In genomic region chr3:24202071-24202470, GRCh38 we compare ENCODE assay signal across 22 cellular contexts.
A peak's percentile ranks its signal among the peaks of the same experiment; 100 is the strongest.
DNase-seq lines count a peak whose midpoint lies in the region; ATAC-seq, FAIRE-seq and TF ChIP-seq lines count a peak whose summit lies in the region.
"Had no signal": no experiment of that assay in that cellular context is flagged by ENCODE, and none has a peak within 500 bp of the region (broad histone marks: within the 10 kb centered on the region; RNA-seq: fewer than 3 reads in every experiment).

No MANE protein-coding gene starts in this region.

- H3K9me2 ChIP-seq in SK-N-SH (no peaks in the 10 kb centered on the region), GM23248 (ENCODE audit: insufficient read depth) (no peaks in the 10 kb centered on the region)

- H3K79me2 ChIP-seq in SK-N-SH (ENCODE audit: insufficient read depth), result no peaks in the 10 kb centered on the region
- no peaks in the 10 kb centered on the region for H3K79me2 ChIP-seq in GM23248 (ENCODE audit: insufficient read depth)

- H3K4me2 ChIP-seq in SK-N-SH (no peak overlapping the region), GM23248 (ENCODE audit: unreplicated experiment) (no peak overlapping the region)
- H3K4me2 ChIP-seq: PC-9 had no signal

- H3K27me3 ChIP-seq in SK-N-SH (ENCODE audit: insufficient read depth) (no peaks in the 10 kb centered on the region), GM23248 (replicated peaks; ENCODE audit: insufficient read depth) (no peaks in the 10 kb centered on the region), prostate gland (replicated peaks; ENCODE audit: insufficient read depth) (no peaks in the 10 kb centered on the region)
- H3K27me3 ChIP-seq: BE2C had no signal

- no peak for TF ChIP-seq POLR2A in prostate gland (IDR thresholded peaks at IDR 0.05)

- H3F3A ChIP-seq in SK-N-SH (replicated peaks; ENCODE audit: insufficient read depth) (peaks cover 4% of the 10 kb centered on the region), GM23248 (ENCODE audit: insufficient read depth) (peaks cover 39% of the 10 kb centered on the region)

- H3K27ac ChIP-seq in SK-N-SH (ENCODE audit: low read depth in 2 of 2, low read length in 1 of 2), result no peak overlapping the region
- H3K27ac ChIP-seq in GM23248, result no peak overlapping the region
- H3K27ac ChIP-seq in prostate gland, result no peak overlapping the region
- H3K27ac ChIP-seq: 22Rv1, HL-60, PC-9 had no signal

- no peak overlapping the region for H3K9ac ChIP-seq in SK-N-SH
- H3K9ac ChIP-seq in GM23248, result no peak overlapping the region

- ATAC-seq in SK-N-SH treated with all-trans-retinoic acid at 6 μM for 48 hours (no peak), HG02884 (IDR thresholded peaks at IDR 0.05; ENCODE audit: unreplicated experiment) (no peak)

- no peaks in the 10 kb centered on the region for H4K20me1 ChIP-seq in SK-N-SH (ENCODE audit: insufficient read depth)
- no peaks in the 10 kb centered on the region for H4K20me1 ChIP-seq in GM23248 (ENCODE audit: insufficient read depth)

- no peak for TF ChIP-seq RAD21 in SK-N-SH (IDR thresholded peaks at IDR 0.05; ENCODE audit: low read length)

- no peak overlapping the region for H2AFZ ChIP-seq in SK-N-SH (ENCODE audit: low read depth)
- no peak overlapping the region for H2AFZ ChIP-seq in GM23248
- H2AFZ ChIP-seq: PC-9 had no signal

- H3K36me3 ChIP-seq in SK-N-SH (replicated peaks in 1 of 2; ENCODE audit: control insufficient read depth in 1 of 2, insufficient read depth in 2 of 2, low read length in 1 of 2), result no peaks in the 10 kb centered on the region
- no peaks in the 10 kb centered on the region for H3K36me3 ChIP-seq in GM23248 (ENCODE audit: low read depth)
- no peaks in the 10 kb centered on the region for H3K36me3 ChIP-seq in prostate gland
- H3K36me3 ChIP-seq: BE2C had no signal

- in situ Hi-C loops in GM23248 (cut with MboI), result no loop called here

- DNase-seq in SK-N-SH (no peak), GM23248 (peak; percentile 45), foreskin fibroblast (peak; percentile 62 to 80), prostate gland (ENCODE audit: low spot score) (no peak), head of caudate nucleus (no peak)
- DNase-seq: BE2C; CD4-positive, CD25-positive, alpha-beta regulatory T cell; DMS79 treated with DMSO at 0.1 percent for 48 hours; H7; KBM-7; NCI-H1092; NCI-H1436; NCI-H187 treated with DMSO at 0.1 percent for 48 hours; NCI-H510A; PC-9; SIG-M5 had no signal

- CTCF ChIA-PET in SK-N-SH (lab: Yijun Ruan, JAX), result interaction anchor here (0.7 to 2.3 kb wide), 4 partner anchors 12 to 231 kb away, joined by 3 to 10 read pairs (median 4); no protein-coding TSS in a partner anchor

- POLR2A ChIA-PET in SK-N-SH (lab: Yijun Ruan, JAX), result no interaction called here

- 78% methylated on average over 2 of the region's 2 CpGs for WGBS in SK-N-SH (ENCODE audit: low lambda C conversion rate)
- 16 to 21% methylated on average over 2 of the region's 2 CpGs for WGBS in GM23248 (ENCODE audit: low coverage in 1 of 2, low lambda C conversion rate in 2 of 2, missing lambda C conversion rate in 2 of 2), 2 experiments
- WGBS in prostate gland, result 84% methylated on average over 2 of the region's 2 CpGs

- intact Hi-C loops in prostate gland (cut with DNase I), result no loop called here
- intact Hi-C loops in head of caudate nucleus (cut with DNase I), result no loop called here

- H3K4me1 ChIP-seq in SK-N-SH (ENCODE audit: control insufficient read depth in 1 of 2, insufficient read depth in 2 of 2, low read depth in 1 of 2, low read length in 1 of 2) (peaks cover 8 to 32% of the 10 kb centered on the region in 2 experiments; a peak in 3 of 4 replicates), GM23248 (ENCODE audit: insufficient read depth) (peaks cover 45% of the 10 kb centered on the region), prostate gland (replicated peaks) (no peaks in the 10 kb centered on the region)
- H3K4me1 ChIP-seq: BE2C had no signal

- TF ChIP-seq CTCF in SK-N-SH (IDR thresholded peaks at IDR 0.05) (no peak), foreskin fibroblast (IDR thresholded peaks at IDR 0.05; ENCODE audit: low read depth, low read length) (no peak), prostate gland (IDR thresholded peaks at IDR 0.05) (no peak)

- H3K4me3 ChIP-seq in SK-N-SH (ENCODE audit: low read depth in 2 of 2, low read length in 1 of 2) (no peak overlapping the region), GM23248 (no peak overlapping the region), foreskin fibroblast (ENCODE audit: low read depth in 1 of 2, low read length in 2 of 2) (no peak overlapping the region), prostate gland (no peak overlapping the region)
- H3K4me3 ChIP-seq: PC-9 had no signal

- no peak for TF ChIP-seq EP300 in SK-N-SH (IDR thresholded peaks at IDR 0.05; ENCODE audit: borderline replicate concordance in 1 of 2, low read depth in 1 of 2, low read length in 1 of 2)

- FAIRE-seq in endometrium (lab: Jason Lieb, UNC), result peak; percentile 70
- FAIRE-seq: GM19239 had no signal

- H3K9me3 ChIP-seq in SK-N-SH (no peaks in the 10 kb centered on the region), GM23248 (ENCODE audit: low read depth) (no peaks in the 10 kb centered on the region), prostate gland (no peaks in the 10 kb centered on the region)
- H3K9me3 ChIP-seq: BE2C had no signal

TF ChIP-seq in SK-N-SH, 30 proteins besides CTCF, POLR2A, EP300 and RAD21:
- TF ChIP-seq TCF12 (IDR thresholded peaks at IDR 0.05), result peak; percentile 33; the same call in 1 of the 2 replicates
- no peak for TF ChIP-seq RCOR1 (IDR thresholded peaks at IDR 0.05; ENCODE audit: low read length)

TF ChIP-seq in SK-N-SH treated with all-trans-retinoic acid at 6 μM for 48 hours, 23 proteins besides CTCF, POLR2A, EP300 and RAD21 (continues in another document):
- TF ChIP-seq PATZ1 (CRISPR knock-in tag; IDR thresholded peaks at IDR 0.05; ENCODE audit: borderline replicate concordance) (no peak), PPARA (CRISPR knock-in tag; IDR thresholded peaks at IDR 0.05; ENCODE audit: borderline replicate concordance) (no peak), OSR1 (CRISPR knock-in tag; IDR thresholded peaks at IDR 0.05) (no peak), TOX (CRISPR knock-in tag; IDR thresholded peaks at IDR 0.05; ENCODE audit: borderline replicate concordance) (no peak), SNAI2 (CRISPR knock-in tag; IDR thresholded peaks at IDR 0.05) (no peak), TCF4 (CRISPR knock-in tag; IDR thresholded peaks at IDR 0.05; ENCODE audit: borderline replicate concordance) (no peak), ZC3H10 (CRISPR knock-in tag; IDR thresholded peaks at IDR 0.05) (no peak), ESRRG (CRISPR knock-in tag; IDR thresholded peaks at IDR 0.05) (no peak), GLIS3 (CRISPR knock-in tag; IDR thresholded peaks at IDR 0.05) (no peak), RARB (CRISPR knock-in tag; IDR thresholded peaks at IDR 0.05) (no peak), TSHZ2 (CRISPR knock-in tag; IDR thresholded peaks at IDR 0.05) (no peak), CSDC2 (CRISPR knock-in tag; IDR thresholded peaks at IDR 0.05) (no peak), ZNF565 (CRISPR knock-in tag; conservative IDR thresholded peaks at IDR 0.05; ENCODE audit: low read depth) (no peak)

Comparison
In these comparisons a context has a peak if more than half of its experiments do, and no peak if none do; other contexts are left out.
1. DNase-seq: peak in GM23248 (single experiment) and foreskin fibroblast (2 of 2); none in SK-N-SH (single experiment), prostate gland (single experiment) and head of caudate nucleus (0 of 42).